ENCODE assay signal across 12 cellular contexts in the genomic region with DNA sequence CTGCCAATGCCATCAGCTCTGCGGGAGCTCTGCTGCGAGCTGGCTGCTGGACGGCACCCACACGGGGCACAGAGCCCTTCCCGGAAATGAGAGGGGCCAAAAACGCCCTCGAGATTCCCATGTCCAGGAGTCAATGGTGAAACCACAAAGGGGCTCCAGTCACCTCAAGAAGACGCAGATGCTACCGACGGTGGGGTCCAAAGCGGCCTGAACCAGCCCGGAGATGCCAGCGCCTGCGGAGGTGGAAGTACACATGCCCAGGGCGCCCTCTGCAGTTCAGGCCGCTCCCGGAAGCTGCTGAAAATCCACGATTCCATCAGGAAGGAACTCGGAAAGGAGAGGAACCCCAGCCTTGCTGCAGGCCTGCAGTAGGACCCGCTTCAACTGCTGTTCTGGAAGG.
DNase-seq lines count a peak whose midpoint lies in the region; ATAC-seq and TF ChIP-seq lines count a peak whose summit lies in the region.
"Had no signal": no experiment of that assay in that cellular context is flagged by ENCODE, and none has a peak within 500 bp of the region (broad histone marks: within the 10 kb centered on the region; RNA-seq: fewer than 3 reads in every experiment).

No MANE protein-coding gene starts in this region.

- H3K27ac Mint-ChIP-seq in chondrocyte (ENCODE audit: unreplicated experiment): no peak overlapping the region
- H3K27ac Mint-ChIP-seq in CD4-positive, alpha-beta T cell: no peak overlapping the region
- H3K27ac Mint-ChIP-seq in activated CD4-positive, alpha-beta T cell treated with anti-CD3 and anti-CD28 coated beads, Interleukin-2, amount 10 ng/mL, durations not matched to agents 7 days and 5 days: no peak overlapping the region
- H3K27ac Mint-ChIP-seq: activated T-cell treated with anti-CD3 and anti-CD28 coated beads, Interleukin-2, amount 50 U/mL, for 24 hours; naive thymus-derived CD4-positive, alpha-beta T cell had no signal

- H3K4me1 Mint-ChIP-seq in chondrocyte (ENCODE audit: low read depth): no peaks in the 10 kb centered on the region
- no peaks in the 10 kb centered on the region for H3K4me1 Mint-ChIP-seq in CD4-positive, alpha-beta T cell (ENCODE audit: low read depth)
- H3K4me1 Mint-ChIP-seq in activated CD4-positive, alpha-beta T cell treated with anti-CD3 and anti-CD28 coated beads, Interleukin-2, amount 10 ng/mL, durations not matched to agents 7 days and 5 days: no peaks in the 10 kb centered on the region
- H3K4me1 Mint-ChIP-seq: naive thymus-derived CD4-positive, alpha-beta T cell had no signal

- DNase-seq in AG10803 (ENCODE audit: low read depth) (peak; percentile 4), HuH-7 (ENCODE audit: low spot score) (peak; percentile 42), chondrocyte (ENCODE audit: low spot score) (no peak), kidney epithelial cell (ENCODE audit: low read depth) (no peak)
- no peak for DNase-seq in CD4-positive, alpha-beta T cell
- DNase-seq in activated CD4-positive, alpha-beta T cell treated with anti-CD3 and anti-CD28 coated beads, Interleukin-2, amount 10 ng/mL, durations not matched to agents 7 days and 5 days: no peak
- no peak for DNase-seq in activated CD8-positive, alpha-beta memory T cell treated with anti-CD3 and anti-CD28 coated beads for 24 hours
- DNase-seq: activated T-cell treated with anti-CD3 and anti-CD28 coated beads, Interleukin-2, amount 50 U/mL, for 24 hours; cerebellar nuclear complex; naive thymus-derived CD4-positive, alpha-beta T cell; stomach had no signal

- no peaks in the 10 kb centered on the region for H3K36me3 Mint-ChIP-seq in chondrocyte (ENCODE audit: low read depth)
- H3K36me3 Mint-ChIP-seq in CD4-positive, alpha-beta T cell (ENCODE audit: low read depth): no peaks in the 10 kb centered on the region
- no peaks in the 10 kb centered on the region for H3K36me3 Mint-ChIP-seq in activated CD4-positive, alpha-beta T cell treated with anti-CD3 and anti-CD28 coated beads, Interleukin-2, amount 10 ng/mL, durations not matched to agents 7 days and 5 days (ENCODE audit: low read depth)

- no peak; the same call in none of the 2 replicates for TF ChIP-seq CTCF in AG10803 (conservative IDR thresholded peaks at IDR 0.05; ENCODE audit: low read length)
- TF ChIP-seq CTCF in chondrocyte (IDR thresholded peaks at IDR 0.05): peak; percentile 20
- TF ChIP-seq CTCF in kidney epithelial cell (IDR thresholded peaks at IDR 0.05; ENCODE audit: insufficient read depth, low read length, poor library complexity, severe bottlenecking): peak; percentile 17
- no peak for TF ChIP-seq CTCF in CD4-positive, alpha-beta T cell (IDR thresholded peaks at IDR 0.05)

- ATAC-seq in CD4-positive, alpha-beta T cell (ENCODE audit: poor library complexity): no peak
- ATAC-seq in GM19455 (IDR thresholded peaks at IDR 0.05; ENCODE audit: unreplicated experiment): no peak
- ATAC-seq: naive thymus-derived CD4-positive, alpha-beta T cell had no signal

- H3K36me3 ChIP-seq in kidney epithelial cell (ENCODE audit: control insufficient read depth, insufficient read depth, low read length): no peaks in the 10 kb centered on the region
- H3K36me3 ChIP-seq: stomach had no signal

- H3K9me3 ChIP-seq in CD4-positive, alpha-beta T cell (ENCODE audit: control insufficient read depth, low read length): no peaks in the 10 kb centered on the region
- H3K9me3 ChIP-seq: stomach had no signal

- no peaks in the 10 kb centered on the region for H3K9me3 Mint-ChIP-seq in chondrocyte (ENCODE audit: low read depth)
- H3K9me3 Mint-ChIP-seq in CD4-positive, alpha-beta T cell: no peaks in the 10 kb centered on the region
- H3K9me3 Mint-ChIP-seq in activated CD4-positive, alpha-beta T cell treated with anti-CD3 and anti-CD28 coated beads, Interleukin-2, amount 10 ng/mL, durations not matched to agents 7 days and 5 days: no peaks in the 10 kb centered on the region
- H3K9me3 Mint-ChIP-seq: activated T-cell treated with anti-CD3 and anti-CD28 coated beads, Interleukin-2, amount 50 U/mL, for 24 hours; naive thymus-derived CD4-positive, alpha-beta T cell had no signal

- CTCF ChIA-PET in CD4-positive, alpha-beta T cell (lab: Charles Lee): no interaction called here
- CTCF ChIA-PET in activated CD4-positive, alpha-beta T cell treated with anti-CD3 and anti-CD28 coated beads, Interleukin-2, amount 10 ng/mL, durations not matched to agents 7 days and 5 days (lab: Charles Lee): no interaction called here

- intact Hi-C loops in CD4-positive, alpha-beta T cell (cut with DNase I, micrococcal nuclease): no loop called here

- no peaks in the 10 kb centered on the region for H3K27me3 ChIP-seq in kidney epithelial cell (ENCODE audit: control insufficient read depth, insufficient read depth, low read length)
- H3K27me3 ChIP-seq in CD4-positive, alpha-beta T cell (ENCODE audit: control insufficient read depth, insufficient read depth, low read length): no peaks in the 10 kb centered on the region
- H3K27me3 ChIP-seq: stomach had no signal

- no peak overlapping the region for H3K4me3 ChIP-seq in AG10803 (ENCODE audit: low read length)
- H3K4me3 ChIP-seq in kidney epithelial cell (ENCODE audit: low read depth, low read length): no peak overlapping the region
- H3K4me3 ChIP-seq: stomach had no signal

- H3K27ac ChIP-seq in CD4-positive, alpha-beta T cell (ENCODE audit: low read depth, low read length): no peak overlapping the region
- H3K27ac ChIP-seq: stomach had no signal

- H3K27me3 Mint-ChIP-seq in chondrocyte (ENCODE audit: low read depth): peaks cover 38% of the 10 kb centered on the region
- H3K27me3 Mint-ChIP-seq in CD4-positive, alpha-beta T cell: peaks cover 10% of the 10 kb centered on the region
- peaks cover 22% of the 10 kb centered on the region for H3K27me3 Mint-ChIP-seq in activated CD4-positive, alpha-beta T cell treated with anti-CD3 and anti-CD28 coated beads, Interleukin-2, amount 10 ng/mL, durations not matched to agents 7 days and 5 days

- H3K4me3 Mint-ChIP-seq in chondrocyte (ENCODE audit: unreplicated experiment): no peak overlapping the region
- no peak overlapping the region for H3K4me3 Mint-ChIP-seq in CD4-positive, alpha-beta T cell
- no peak overlapping the region for H3K4me3 Mint-ChIP-seq in activated CD4-positive, alpha-beta T cell treated with anti-CD3 and anti-CD28 coated beads, Interleukin-2, amount 10 ng/mL, durations not matched to agents 7 days and 5 days
- H3K4me3 Mint-ChIP-seq: activated T-cell treated with anti-CD3 and anti-CD28 coated beads, Interleukin-2, amount 50 U/mL, for 24 hours; naive thymus-derived CD4-positive, alpha-beta T cell had no signal

- POLR2A ChIA-PET in CD4-positive, alpha-beta T cell (lab: Charles Lee): no interaction called here
- POLR2A ChIA-PET in activated CD4-positive, alpha-beta T cell treated with anti-CD3 and anti-CD28 coated beads, Interleukin-2, amount 10 ng/mL, durations not matched to agents 7 days and 5 days (lab: Charles Lee): no interaction called here

Comparison
In these comparisons a context has a peak if more than half of its experiments do, and no peak if none do; other contexts are left out.
1. DNase-seq: peak in AG10803 (single experiment) and HuH-7 (single experiment); none in chondrocyte (single experiment), kidney epithelial cell (single experiment), CD4-positive, alpha-beta T cell (0 of 10), activated CD4-positive, alpha-beta T cell treated with anti-CD3 and anti-CD28 coated beads, Interleukin-2, amount 10 ng/mL, durations not matched to agents 7 days and 5 days (single experiment) and activated CD8-positive, alpha-beta memory T cell treated with anti-CD3 and anti-CD28 coated beads for 24 hours (single experiment).
2. CTCF ChIP-seq: peak in chondrocyte (single experiment) and kidney epithelial cell (single experiment); none in AG10803 (single experiment) and CD4-positive, alpha-beta T cell (single experiment).